Comparison of ENCODE assay signal across 22 cellular contexts in genomic region chr5:154146409-154146808, GRCh38.
"Had no signal": no experiment of that assay in that cellular context is flagged by ENCODE, and none has a peak within 500 bp of the region (broad histone marks: within the 10 kb centered on the region; RNA-seq: fewer than 3 reads in every experiment).

No MANE protein-coding gene starts in this region.

- H3K9me3 ChIP-seq: adrenal gland, breast epithelium, Peyer's patch had no signal

- H3K36me3 ChIP-seq: adrenal gland, breast epithelium, Peyer's patch had no signal

- DNase-seq: activated CD4-positive, alpha-beta T cell treated with anti-CD3 and anti-CD28 coated beads for 4 hours; activated CD8-positive, alpha-beta memory T cell treated with anti-CD3 and anti-CD28 coated beads, Interleukin-2, amount 50 U/mL, for 4 hours; activated CD8-positive, alpha-beta T cell treated with anti-CD3 and anti-CD28 coated beads for 36 hours; activated gamma-delta T cell treated with Interleukin-2 at 50 U/mL for 16 hours; activated naive CD4-positive, alpha-beta T cell treated with anti-CD3 and anti-CD28 coated beads, Interleukin-2, amount 50 U/mL, for 16 hours; activated naive CD8-positive, alpha-beta T cell treated with anti-CD3 and anti-CD28 coated beads, Interleukin-2, amount 10 ng/mL, durations not matched to agents 7 days and 5 days; activated T-cell treated with anti-CD3 and anti-CD28 coated beads, Interleukin-2, amount 50 U/mL, for 72 hours; adrenal gland; anterior cingulate cortex; central memory CD4-positive, alpha-beta T cell; KG1; NCI-H1092; NCI-H1417; NCI-H1694 treated with DMSO at 0.1 percent for 48 hours; NCI-H2029 treated with DMSO at 0.1 percent for 48 hours; NCI-H345; NCI-H510A treated with DMSO at 0.1 percent for 48 hours; Peyer's patch; SHP77 treated with DMSO at 0.1 percent for 48 hours had no signal

- H3K27ac ChIP-seq: adrenal gland, breast epithelium, Peyer's patch, RWPE1 had no signal

- H3K4me1 ChIP-seq: adrenal gland, breast epithelium, Peyer's patch had no signal

- H3K4me3 ChIP-seq: adrenal gland, breast epithelium, Peyer's patch had no signal

- H3K27me3 ChIP-seq: adrenal gland, breast epithelium, Peyer's patch had no signal

- ATAC-seq: activated CD4-positive, CD25-positive, alpha-beta regulatory T cell treated with anti-CD3 and anti-CD28 coated beads, Interleukin-2, amount 50 U/mL, for 24 hours; activated CD8-positive, alpha-beta T cell treated with anti-CD3 and anti-CD28 coated beads for 36 hours; activated T-cell treated with anti-CD3 and anti-CD28 coated beads, Interleukin-2, amount 50 U/mL, for 72 hours had no signal
